ENCODE assay signal across 2 cellular contexts in genomic region chr20:54108817-54109216, GRCh38.
TF ChIP-seq lines count a peak whose summit lies in the region.

No MANE protein-coding gene starts in this region.

TF ChIP-seq in A549, 52 proteins besides CTCF, POLR2A, EP300 and RAD21:
- TF ChIP-seq RARB (CRISPR knock-in tag; IDR thresholded peaks at IDR 0.05) = no peak
- TF ChIP-seq JUNB (IDR thresholded peaks at IDR 0.05) = no peak
- TF ChIP-seq CHD4 (IDR thresholded peaks at IDR 0.05; ENCODE audit: borderline replicate concordance) = no peak
- TF ChIP-seq, protein P1, sequence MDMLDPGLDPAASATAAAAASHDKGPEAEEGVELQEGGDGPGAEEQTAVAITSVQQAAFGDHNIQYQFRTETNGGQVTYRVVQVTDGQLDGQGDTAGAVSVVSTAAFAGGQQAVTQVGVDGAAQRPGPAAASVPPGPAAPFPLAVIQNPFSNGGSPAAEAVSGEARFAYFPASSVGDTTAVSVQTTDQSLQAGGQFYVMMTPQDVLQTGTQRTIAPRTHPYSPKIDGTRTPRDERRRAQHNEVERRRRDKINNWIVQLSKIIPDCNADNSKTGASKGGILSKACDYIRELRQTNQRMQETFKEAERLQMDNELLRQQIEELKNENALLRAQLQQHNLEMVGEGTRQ (IDR thresholded peaks at IDR 0.05) = no peak
- TF ChIP-seq, protein P2, sequence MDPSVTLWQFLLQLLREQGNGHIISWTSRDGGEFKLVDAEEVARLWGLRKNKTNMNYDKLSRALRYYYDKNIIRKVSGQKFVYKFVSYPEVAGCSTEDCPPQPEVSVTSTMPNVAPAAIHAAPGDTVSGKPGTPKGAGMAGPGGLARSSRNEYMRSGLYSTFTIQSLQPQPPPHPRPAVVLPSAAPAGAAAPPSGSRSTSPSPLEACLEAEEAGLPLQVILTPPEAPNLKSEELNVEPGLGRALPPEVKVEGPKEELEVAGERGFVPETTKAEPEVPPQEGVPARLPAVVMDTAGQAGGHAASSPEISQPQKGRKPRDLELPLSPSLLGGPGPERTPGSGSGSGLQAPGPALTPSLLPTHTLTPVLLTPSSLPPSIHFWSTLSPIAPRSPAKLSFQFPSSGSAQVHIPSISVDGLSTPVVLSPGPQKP (IDR thresholded peaks at IDR 0.05; ENCODE audit: low read depth, low read length) = no peak
- no peak; the same call in 1 of the 2 replicates for TF ChIP-seq HOXA7 (CRISPR knock-in tag; IDR thresholded peaks at IDR 0.05)
- TF ChIP-seq POLR2AphosphoS2 (conservative IDR thresholded peaks at IDR 0.05; ENCODE audit: low read length) = no peak
- TF ChIP-seq MAFK (IDR thresholded peaks at IDR 0.05; ENCODE audit: partially characterized antibody) = no peak
- TF ChIP-seq HES2 (IDR thresholded peaks at IDR 0.05) = no peak
- no peak for TF ChIP-seq FOXS1 (CRISPR knock-in tag; IDR thresholded peaks at IDR 0.05)
- no peak for TF ChIP-seq PHF8 (IDR thresholded peaks at IDR 0.05; ENCODE audit: borderline replicate concordance, low read depth)
- no peak for TF ChIP-seq CBX8 (IDR thresholded peaks at IDR 0.05)
- TF ChIP-seq TFCP2L1 (CRISPR knock-in tag; IDR thresholded peaks at IDR 0.05) = no peak

TF ChIP-seq in GM12878, 131 proteins besides CTCF, POLR2A, EP300 and RAD21:
- TF ChIP-seq KDM1A (IDR thresholded peaks at IDR 0.05; ENCODE audit: borderline replicate concordance) (no peak), NFXL1 (IDR thresholded peaks at IDR 0.05; ENCODE audit: borderline replicate concordance) (peak; percentile 63; the same call in 1 of the 2 replicates), PML (IDR thresholded peaks at IDR 0.05; ENCODE audit: low read length) (no peak)
TF ChIP-seq in GM12878: peak in this region for 1.
